In the genomic region with DNA sequence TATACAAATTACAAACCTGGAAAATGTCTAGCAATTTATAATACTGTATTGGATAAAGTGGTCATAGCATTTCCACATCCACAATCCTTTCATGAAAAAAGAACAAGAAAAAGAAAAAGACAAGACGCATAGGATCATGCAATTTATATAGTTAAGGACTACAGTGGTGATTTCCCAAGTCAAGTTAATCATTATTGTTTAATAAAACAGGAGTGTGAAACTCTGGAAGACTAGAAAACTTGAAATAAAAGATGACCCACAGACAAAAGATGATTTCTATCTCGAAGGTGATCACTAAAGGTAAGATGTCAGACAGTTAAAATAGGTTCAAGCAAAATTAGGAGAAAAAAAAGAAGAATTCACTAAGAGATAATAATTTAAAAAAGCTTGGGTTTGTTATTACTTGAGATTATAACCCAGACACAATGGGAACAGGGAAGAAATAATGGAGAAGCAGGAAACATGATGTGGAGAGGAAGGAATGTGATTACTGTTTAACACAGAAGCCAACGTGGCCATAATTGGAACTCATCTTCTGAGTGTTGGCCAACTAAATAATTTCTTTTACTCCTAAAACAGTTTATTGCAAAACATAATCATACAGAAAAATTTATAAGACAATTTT, we compare ENCODE assay signal across 15 cellular contexts.
DNase-seq lines count a peak whose midpoint lies in the region; ATAC-seq and TF ChIP-seq lines count a peak whose summit lies in the region.
"Had no signal": no experiment of that assay in that cellular context is flagged by ENCODE, and none has a peak within 500 bp of the region (broad histone marks: within the 10 kb centered on the region; RNA-seq: fewer than 3 reads in every experiment).

No MANE protein-coding gene starts in this region.

- 59 to 63% (median 63%) methylated on average over 3 of the region's 3 CpGs for WGBS in ovary, 3 donors

- no peak for TF ChIP-seq EP300 in ovary (IDR thresholded peaks at IDR 0.05)

- CTCF ChIA-PET in Calu3 (lab: Charles Lee): no interaction called here
- CTCF ChIA-PET in CD4-positive, alpha-beta memory T cell (lab: Charles Lee; ENCODE audit: partially characterized antibody): no interaction called here

- POLR2A ChIA-PET in CD4-positive, alpha-beta memory T cell (lab: Charles Lee; ENCODE audit: partially characterized antibody): no interaction called here

- no peaks in the 10 kb centered on the region for H3K4me1 ChIP-seq in CD4-positive, alpha-beta memory T cell (ENCODE audit: insufficient read depth, low read length)
- H3K4me1 ChIP-seq in ovary (ENCODE audit: insufficient read depth): no peaks in the 10 kb centered on the region
- H3K4me1 ChIP-seq: BLaER1 had no signal

- H3K4me1 Mint-ChIP-seq in Calu3 (ENCODE audit: low read depth, unreplicated experiment) (peaks cover 18% of the 10 kb centered on the region), endothelial cell (ENCODE audit: unreplicated experiment) (peaks cover 6% of the 10 kb centered on the region), nephron (no peaks in the 10 kb centered on the region)
- H3K4me1 Mint-ChIP-seq in CD4-positive, alpha-beta memory T cell: no peaks in the 10 kb centered on the region
- H3K4me1 Mint-ChIP-seq: CD14-positive monocyte had no signal

- H3K27ac Mint-ChIP-seq in Calu3 (ENCODE audit: unreplicated experiment) (peak overlapping the region; percentile 60), endothelial cell (ENCODE audit: unreplicated experiment) (peak overlapping the region; percentile 1), nephron (peak overlapping the region; percentile 63 to 91 (median 64))
- no peak overlapping the region for H3K27ac Mint-ChIP-seq in CD4-positive, alpha-beta memory T cell
- H3K27ac Mint-ChIP-seq: CD14-positive monocyte; CD8-positive, alpha-beta T cell had no signal

- H3K27me3 Mint-ChIP-seq in Calu3 (ENCODE audit: unreplicated experiment): no peaks in the 10 kb centered on the region
- H3K27me3 Mint-ChIP-seq in endothelial cell (ENCODE audit: unreplicated experiment): no peaks in the 10 kb centered on the region
- no peaks in the 10 kb centered on the region for H3K27me3 Mint-ChIP-seq in nephron (ENCODE audit: low read depth)
- H3K27me3 Mint-ChIP-seq in CD4-positive, alpha-beta memory T cell: no peaks in the 10 kb centered on the region

- no peaks in the 10 kb centered on the region for H3K36me3 ChIP-seq in CD4-positive, alpha-beta memory T cell (ENCODE audit: insufficient read depth, low read length)
- no peaks in the 10 kb centered on the region for H3K36me3 ChIP-seq in ovary
- H3K36me3 ChIP-seq: BLaER1 had no signal

- no TSS peak for BruUV-seq in Calu3 (replicated peaks; lab: Mats Ljungman, UMichigan)

- DNase-seq in Calu3 (no peak), endothelial cell (ENCODE audit: low spot score) (no peak), glomerular visceral epithelial cell (ENCODE audit: extremely low spot score) (peak; percentile 42), ovary (no peak)
- DNase-seq in CD4-positive, alpha-beta memory T cell: no peak
- DNase-seq: 8988T; CD8-positive, alpha-beta T cell; GOT3; H7 had no signal

- peaks cover 0 to 6% of the 10 kb centered on the region in 2 donors for H3K9me3 ChIP-seq in CD4-positive, alpha-beta memory T cell (ENCODE audit: control insufficient read depth in 1 of 2, low read length in 2 of 2)
- no peaks in the 10 kb centered on the region for H3K9me3 ChIP-seq in ovary
- H3K9me3 ChIP-seq: BLaER1 had no signal

- ATAC-seq in HG02970 (IDR thresholded peaks at IDR 0.05; ENCODE audit: low FRiP score, unreplicated experiment) (no peak), esophagus mucosa (no peak)
- ATAC-seq: CD8-positive, alpha-beta T cell; HCT116 had no signal

- H3K4me3 Mint-ChIP-seq in Calu3 (ENCODE audit: low read depth, unreplicated experiment) (no peak overlapping the region), endothelial cell (ENCODE audit: unreplicated experiment) (no peak overlapping the region), nephron (no peak overlapping the region)
- H3K4me3 Mint-ChIP-seq in CD4-positive, alpha-beta memory T cell: no peak overlapping the region
- H3K4me3 Mint-ChIP-seq: CD14-positive monocyte; CD8-positive, alpha-beta T cell had no signal

- H3K9me3 Mint-ChIP-seq in Calu3 (ENCODE audit: low read depth, unreplicated experiment): peaks cover 2% of the 10 kb centered on the region
- H3K9me3 Mint-ChIP-seq in endothelial cell (ENCODE audit: unreplicated experiment): no peaks in the 10 kb centered on the region
- no peaks in the 10 kb centered on the region for H3K9me3 Mint-ChIP-seq in nephron
- peaks cover 2 to 18% (median 10%) of the 10 kb centered on the region in 8 donors for H3K9me3 Mint-ChIP-seq in CD4-positive, alpha-beta memory T cell
- H3K9me3 Mint-ChIP-seq: CD14-positive monocyte had no signal

- no peak overlapping the region for H3K27ac ChIP-seq in CD4-positive, alpha-beta memory T cell (ENCODE audit: low read depth, low read length)
- no peak overlapping the region for H3K27ac ChIP-seq in ovary
- H3K27ac ChIP-seq: BLaER1 had no signal

- no peak for TF ChIP-seq POLR2A in ovary (IDR thresholded peaks at IDR 0.05)

- no peaks in the 10 kb centered on the region for H3K27me3 ChIP-seq in CD4-positive, alpha-beta memory T cell (ENCODE audit: insufficient read depth, low read length)
- H3K27me3 ChIP-seq in ovary: no peaks in the 10 kb centered on the region
- H3K27me3 ChIP-seq: BLaER1 had no signal

- H3K36me3 Mint-ChIP-seq in Calu3 (ENCODE audit: insufficient read depth, unreplicated experiment) (no peaks in the 10 kb centered on the region), endothelial cell (ENCODE audit: low read depth, unreplicated experiment) (no peaks in the 10 kb centered on the region), nephron (ENCODE audit: low read depth) (no peaks in the 10 kb centered on the region)
- H3K36me3 Mint-ChIP-seq in CD4-positive, alpha-beta memory T cell: no peaks in the 10 kb centered on the region
- H3K36me3 Mint-ChIP-seq: CD14-positive monocyte; CD8-positive, alpha-beta T cell had no signal

- intact Hi-C loops in Calu3 (cut with micrococcal nuclease; ENCODE audit: unreplicated experiment): loop anchor here (10.0 kb wide), 1 partner anchor 64 kb away; no protein-coding TSS in a partner anchor
- intact Hi-C loops in CD4-positive, alpha-beta memory T cell (cut with micrococcal nuclease): no loop called here
- intact Hi-C loops in ovary (cut with DNase I): no loop called here

- no peak for TF ChIP-seq CTCF in Calu3 (IDR thresholded peaks at IDR 0.05; ENCODE audit: unreplicated experiment)
- no peak for TF ChIP-seq CTCF in endothelial cell (IDR thresholded peaks at IDR 0.05; ENCODE audit: unreplicated experiment)
- TF ChIP-seq CTCF in nephron (IDR thresholded peaks at IDR 0.05; ENCODE audit: unreplicated experiment in 3 of 3): no peak
- no peak for TF ChIP-seq CTCF in ovary (IDR thresholded peaks at IDR 0.05)

- H3K4me3 ChIP-seq in CD4-positive, alpha-beta memory T cell (ENCODE audit: low read length in 2 of 2): no peak overlapping the region
- H3K4me3 ChIP-seq in ovary: no peak overlapping the region
- H3K4me3 ChIP-seq: BLaER1 had no signal

Comparison
In these comparisons a context has a peak if more than half of its experiments do, and no peak if none do; other contexts are left out.
1. H3K27ac Mint-ChIP-seq: peak in Calu3 (single experiment), endothelial cell (single experiment) and nephron (3 of 3); none in CD4-positive, alpha-beta memory T cell (0 of 7).